ENCODE assay signal across 8 cellular contexts in genomic region chr14:50666772-50667490, GRCh38. TPM values are rescaled to one million over a fixed set of nuclear protein-coding genes. Genes with fewer than 3 reads are reported as not detected.
DNase-seq lines count a peak whose midpoint lies in the region; ATAC-seq, FAIRE-seq and TF ChIP-seq lines count a peak whose summit lies in the region.

No MANE protein-coding gene starts in this region.

- H3K27me3 ChIP-seq in adipocyte (replicated peaks; ENCODE audit: control insufficient read depth, insufficient read depth, low read length) (no peaks in the 10 kb centered on the region), right cardiac atrium (ENCODE audit: control insufficient read depth, insufficient read depth) (no peaks in the 10 kb centered on the region)

- H3K9ac ChIP-seq in adipocyte (ENCODE audit: low read length): peak overlapping the region; percentile 92

- 2% methylated on average over 15 of the region's 15 CpGs for WGBS in right cardiac atrium

- peak; percentile 27 for DNase-seq in A172 (ENCODE audit: low spot score)
- DNase-seq in GF-D8 (lab: John Stamatoyannopoulos, UW): peak; percentile 45
- DNase-seq in NCI-H510A treated with DMSO at 0.1 percent for 48 hours (lab: John Stamatoyannopoulos, UW): peak; percentile 51
- peak; percentile 83 for DNase-seq in adipocyte (ENCODE audit: low read depth)
- DNase-seq in right cardiac atrium: peak in 2 of 3 donors; percentile 25 to 54
- DNase-seq in retina: peak; percentile 51
- DNase-seq in D721Med (ENCODE audit: insufficient read length, low spot score): no peak

- intact Hi-C loops in right cardiac atrium (cut with DNase I): no loop called here

- peak overlapping the region; percentile 99 for H3K27ac ChIP-seq in right cardiac atrium (ENCODE audit: low read length)

- no peaks in the 10 kb centered on the region for H3K9me3 ChIP-seq in adipocyte (ENCODE audit: control insufficient read depth, low read length)
- no peaks in the 10 kb centered on the region for H3K9me3 ChIP-seq in right cardiac atrium (ENCODE audit: control insufficient read depth, low read length)

- no peak for FAIRE-seq in D721Med (lab: Jason Lieb, UNC)

- H3K4me1 ChIP-seq in adipocyte (ENCODE audit: control insufficient read depth, insufficient read depth, low read length): peaks cover 12% of the 10 kb centered on the region
- H3K4me1 ChIP-seq in right cardiac atrium (ENCODE audit: control insufficient read depth, insufficient read depth, low read length): no peaks in the 10 kb centered on the region

- peaks cover 9% of the 10 kb centered on the region for H3K36me3 ChIP-seq in adipocyte (ENCODE audit: control insufficient read depth, insufficient read depth, low read length, severe bottlenecking)

- TF ChIP-seq CTCF in D721Med (IDR thresholded peaks at IDR 0.05; ENCODE audit: insufficient read depth, missing control alignments): no peak

- H3K4me3 ChIP-seq in adipocyte (ENCODE audit: low read length): peak overlapping the region; percentile 97
- H3K4me3 ChIP-seq in right cardiac atrium (ENCODE audit: low read length): peak overlapping the region; percentile 97

- ATAC-seq in right cardiac atrium: peak; percentile 25 to 40
- no peak for ATAC-seq in HG02852 (IDR thresholded peaks at IDR 0.05; ENCODE audit: unreplicated experiment)

RNA-seq across cellular contexts. Expression of gene SAV1, which starts 1.2 kb away (rescaled TPM):
- 7.3 and 9.6 TPM in 2 replicates for total RNA-seq in A172 (2014; rRNA removed; shearing (Covaris generic))
- 10 to 100 TPM; 28.0 to 31.2 (median 29.2) TPM for total RNA-seq in right cardiac atrium
- polyA plus RNA-seq in right cardiac atrium: 20.3 TPM
